8 cellular contexts compared by ENCODE assay signal in genomic region chr19:7340959-7341837, GRCh38. TPM values are rescaled to one million over a fixed set of nuclear protein-coding genes. Genes with fewer than 3 reads are reported as not detected.
DNase-seq lines count a peak whose midpoint lies in the region; ATAC-seq and TF ChIP-seq lines count a peak whose summit lies in the region.

No MANE protein-coding gene starts in this region.

- H3K4me1 Mint-ChIP-seq in activated CD8-positive, alpha-beta memory T cell treated with anti-CD3 and anti-CD28 coated beads, Interleukin-2, amount 10 ng/mL, durations not matched to agents 7 days and 5 days, result peaks cover 62% of the 10 kb centered on the region

- peak overlapping the region; percentile 80 for H3K27ac Mint-ChIP-seq in activated CD8-positive, alpha-beta memory T cell treated with anti-CD3 and anti-CD28 coated beads, Interleukin-2, amount 10 ng/mL, durations not matched to agents 7 days and 5 days

- peaks cover 96% of the 10 kb centered on the region for H3K4me1 ChIP-seq in BLaER1
- H3K4me1 ChIP-seq in mucosa of descending colon (ENCODE audit: low read depth), result peaks cover 12% of the 10 kb centered on the region

- H3K36me3 ChIP-seq in BLaER1, result no peaks in the 10 kb centered on the region
- H3K36me3 ChIP-seq in mucosa of descending colon (ENCODE audit: low read depth), result no peaks in the 10 kb centered on the region

- peak overlapping the region; percentile 94 for H3K27ac ChIP-seq in BLaER1

- DNase-seq in HFF-Myc (ENCODE audit: extremely low read depth, low read depth), result peak; percentile 43
- DNase-seq in NOMO-1 treated with DMSO at 0.1 percent for 48 hours (lab: John Stamatoyannopoulos, UW; ENCODE audit: unreplicated experiment), result peak; percentile 80
- DNase-seq in activated CD8-positive, alpha-beta memory T cell treated with anti-CD3 and anti-CD28 coated beads, Interleukin-2, amount 10 ng/mL, durations not matched to agents 7 days and 5 days, result peak; percentile 88
- peak; percentile 63 for DNase-seq in epithelial cell of esophagus (ENCODE audit: low read depth)
- peak; percentile 84 to 92 (median 91) for DNase-seq in mucosa of descending colon
- DNase-seq in stimulated activated CD8-positive, alpha-beta memory T cell treated with anti-CD3 and anti-CD28 coated beads, Interleukin-4, amount 100 ng/mL, for 48 hours, result peak; percentile 97

- peak overlapping the region; percentile 83 for H3K4me2 ChIP-seq in BLaER1

- TF ChIP-seq CTCF in HFF-Myc (IDR thresholded peaks at IDR 0.05; ENCODE audit: low read depth, low read length, missing control alignments) (peak; percentile 93), epithelial cell of esophagus (IDR thresholded peaks at IDR 0.05; ENCODE audit: insufficient read depth, low read depth, low read length, missing control alignments) (peak; percentile 94), mucosa of descending colon (IDR thresholded peaks at IDR 0.05) (peak; percentile 91)

- peak; percentile 18 for ATAC-seq in activated CD8-positive, alpha-beta memory T cell treated with anti-CD3 and anti-CD28 coated beads, Interleukin-2, amount 10 ng/mL, durations not matched to agents 7 days and 5 days
- peak; percentile 65 for ATAC-seq in mucosa of descending colon
- ATAC-seq in HG02852 (IDR thresholded peaks at IDR 0.05; ENCODE audit: unreplicated experiment), result no peak

- no peaks in the 10 kb centered on the region for H4K20me1 ChIP-seq in BLaER1

- CTCF ChIA-PET in activated CD8-positive, alpha-beta memory T cell treated with anti-CD3 and anti-CD28 coated beads, Interleukin-2, amount 10 ng/mL, durations not matched to agents 7 days and 5 days (lab: Charles Lee), result interaction anchor here (0.7 to 6.3 kb wide), 16 partner anchors 9 to 528 kb away, joined by 3 to 35 read pairs (median 5); partner anchors contain the start of gene ARHGEF18

- H3K4me3 Mint-ChIP-seq in activated CD8-positive, alpha-beta memory T cell treated with anti-CD3 and anti-CD28 coated beads, Interleukin-2, amount 10 ng/mL, durations not matched to agents 7 days and 5 days, result no peak overlapping the region

- no peaks in the 10 kb centered on the region for H3K27me3 Mint-ChIP-seq in activated CD8-positive, alpha-beta memory T cell treated with anti-CD3 and anti-CD28 coated beads, Interleukin-2, amount 10 ng/mL, durations not matched to agents 7 days and 5 days

- H3K27me3 ChIP-seq in BLaER1, result no peaks in the 10 kb centered on the region

- peak overlapping the region; percentile 59 for H3K9ac ChIP-seq in BLaER1

- H3K4me3 ChIP-seq in BLaER1, result no peak overlapping the region
- no peak overlapping the region for H3K4me3 ChIP-seq in HFF-Myc (replicated peaks; ENCODE audit: low read depth, low read length)
- H3K4me3 ChIP-seq in epithelial cell of esophagus (ENCODE audit: low read length), result no peak overlapping the region
- H3K4me3 ChIP-seq in mucosa of descending colon, result no peak overlapping the region

- no peaks in the 10 kb centered on the region for H3K9me3 ChIP-seq in BLaER1
- H3K9me3 ChIP-seq in mucosa of descending colon, result no peaks in the 10 kb centered on the region

- intact Hi-C loops in mucosa of descending colon (cut with DNase I, micrococcal nuclease), result loop anchor here (2.0 to 10.0 kb wide), 3 partner anchors 196 to 239 kb away; no protein-coding TSS in a partner anchor

- no peaks in the 10 kb centered on the region for H3K9me3 Mint-ChIP-seq in activated CD8-positive, alpha-beta memory T cell treated with anti-CD3 and anti-CD28 coated beads, Interleukin-2, amount 10 ng/mL, durations not matched to agents 7 days and 5 days (ENCODE audit: low read depth)

- peaks cover 2% of the 10 kb centered on the region for H3K36me3 Mint-ChIP-seq in activated CD8-positive, alpha-beta memory T cell treated with anti-CD3 and anti-CD28 coated beads, Interleukin-2, amount 10 ng/mL, durations not matched to agents 7 days and 5 days

RNA-seq across cellular contexts. Expression of gene ARHGEF18, which starts 7.5 kb away (rescaled TPM):
- 10 to 100 TPM; 43.6 to 56.4 TPM for total RNA-seq in activated CD8-positive, alpha-beta memory T cell treated with anti-CD3 and anti-CD28 coated beads, Interleukin-2, amount 10 ng/mL, durations not matched to agents 7 days and 5 days
- 10 to 100 TPM; 67.8 to 86.8 (median 81.2) TPM for total RNA-seq in mucosa of descending colon

RNA-seq across cellular contexts. Expression of gene INSR, which starts 47.0 kb away (rescaled TPM):
- under 1 TPM; 0.20 to 0.63 TPM for total RNA-seq in activated CD8-positive, alpha-beta memory T cell treated with anti-CD3 and anti-CD28 coated beads, Interleukin-2, amount 10 ng/mL, durations not matched to agents 7 days and 5 days
- total RNA-seq in mucosa of descending colon, result 100 to 1,000 TPM in 1 of 3 donors, 10 to 100 TPM in 2; 74.9 to 109 (median 91.2) TPM

Comparison
In these comparisons a context has a peak if more than half of its experiments do, and no peak if none do; other contexts are left out.
1. DNase-seq: peak in every context shown above with its lines; median percentile 97 in stimulated activated CD8-positive, alpha-beta memory T cell treated with anti-CD3 and anti-CD28 coated beads, Interleukin-4, amount 100 ng/mL, for 48 hours; 91 in mucosa of descending colon; 88 in activated CD8-positive, alpha-beta memory T cell treated with anti-CD3 and anti-CD28 coated beads, Interleukin-2, amount 10 ng/mL, durations not matched to agents 7 days and 5 days; 80 in NOMO-1 treated with DMSO at 0.1 percent for 48 hours; 63 in epithelial cell of esophagus; 43 in HFF-Myc.
2. RNA of gene INSR, which starts 47.0 kb away (total RNA-seq): 74.9 to 109 TPM in mucosa of descending colon; 0.20 to 0.63 TPM in activated CD8-positive, alpha-beta memory T cell treated with anti-CD3 and anti-CD28 coated beads, Interleukin-2, amount 10 ng/mL, durations not matched to agents 7 days and 5 days; every median in the first group is over 10 times any median in the second.
3. Peak in every context shown above with its lines, with median percentiles within 50 percentile points of each other: CTCF ChIP-seq.